7 cellular contexts compared by ENCODE assay signal in genomic region chr1:59020151-59020997, GRCh38.
DNase-seq lines count a peak whose midpoint lies in the region; ATAC-seq and TF ChIP-seq lines count a peak whose summit lies in the region.

No MANE protein-coding gene starts in this region.

- H3K27ac ChIP-seq in sigmoid colon = peak overlapping the region; percentile 63 to 72 (median 68)

- no peak for TF ChIP-seq CTCF in foreskin fibroblast (IDR thresholded peaks at IDR 0.05; ENCODE audit: low read depth, low read length)
- no peak for TF ChIP-seq CTCF in sigmoid colon (IDR thresholded peaks at IDR 0.05)

- no peaks in the 10 kb centered on the region for H3K9me3 ChIP-seq in sigmoid colon

- WGBS in sigmoid colon, 2 donors = 36 to 46% methylated on average over 2 of the region's 2 CpGs

- TF ChIP-seq POLR2A in sigmoid colon (IDR thresholded peaks at IDR 0.05) = no peak

- H3K4me3 ChIP-seq in foreskin fibroblast (ENCODE audit: low read depth in 1 of 2, low read length in 2 of 2) (peak overlapping the region; percentile 13 to 40), sigmoid colon (peak overlapping the region in 3 of 4 donors; percentile 18 to 35 (median 25))

- intact Hi-C loops in sigmoid colon (cut with DNase I) = no loop called here

- no peaks in the 10 kb centered on the region for H3K27me3 ChIP-seq in sigmoid colon

- DNase-seq in NOMO-1 treated with dmso at 0.1 percent for 144 hours (lab: John Stamatoyannopoulos, UW; ENCODE audit: unreplicated experiment) (peak; percentile 83), foreskin fibroblast (peak; percentile 69 to 86), sigmoid colon (peak; percentile 84), NCI-H526 treated with DMSO at 0.1 percent for 48 hours (lab: John Stamatoyannopoulos, UW) (no peak)
- DNase-seq in activated T-cell treated with anti-CD3 and anti-CD28 coated beads, Interleukin-2, amount 50 U/mL, for 48 hours = peak; percentile 42 to 60

- no peak for TF ChIP-seq EP300 in sigmoid colon (IDR thresholded peaks at IDR 0.05)

- ATAC-seq in GM18867 (IDR thresholded peaks at IDR 0.05; ENCODE audit: unreplicated experiment) (peak; percentile 89), HG02938 (IDR thresholded peaks at IDR 0.05; ENCODE audit: unreplicated experiment) (peak; percentile 94)

- no peaks in the 10 kb centered on the region for H3K36me3 ChIP-seq in sigmoid colon

- peaks cover 0 to 32% (median 11%) of the 10 kb centered on the region in 4 donors for H3K4me1 ChIP-seq in sigmoid colon
